14 cellular contexts compared by ENCODE assay signal in genomic region chr20:50332491-50332980, GRCh38.
"Had no signal": no experiment of that assay in that cellular context is flagged by ENCODE, and none has a peak within 500 bp of the region (broad histone marks: within the 10 kb centered on the region; RNA-seq: fewer than 3 reads in every experiment).

No MANE protein-coding gene starts in this region.

- H3K4me3 ChIP-seq: ovary, upper lobe of left lung had no signal

- H3K36me3 ChIP-seq: ovary, upper lobe of left lung had no signal

- H3K4me3 Mint-ChIP-seq: activated CD4-positive, alpha-beta memory T cell treated with anti-CD3 and anti-CD28 coated beads for 36 hours; activated naive CD8-positive, alpha-beta T cell; brain; dendritic cell treated with granulocyte-macrophage colony-stimulating factor and Interleukin-4, amounts not matched to agents 40 ng/mL and 50 ng/mL, for 4 days; immature natural killer cell; natural killer cell treated with Interleukin-12 subunit alpha and Interleukin-12 subunit beta and Interleukin-15 and Interleukin-18, amount 100 ng/mL, for 72 hours; stimulated activated effector memory CD8-positive, alpha-beta T cell treated with anti-CD3 and anti-CD28 coated beads, Interleukin-12 subunit alpha, Interleukin-12 subunit beta, amount 100 ng/mL, for 72 hours had no signal

- H3K36me3 Mint-ChIP-seq: activated CD4-positive, alpha-beta memory T cell treated with anti-CD3 and anti-CD28 coated beads for 36 hours; activated naive CD8-positive, alpha-beta T cell; brain; stimulated activated effector memory CD8-positive, alpha-beta T cell treated with anti-CD3 and anti-CD28 coated beads, Interleukin-12 subunit alpha, Interleukin-12 subunit beta, amount 100 ng/mL, for 72 hours had no signal

- H3K9me3 ChIP-seq: ovary, upper lobe of left lung had no signal

- H3K27ac ChIP-seq: ovary had no signal

- H3K27ac Mint-ChIP-seq: activated CD4-positive, alpha-beta memory T cell treated with anti-CD3 and anti-CD28 coated beads for 36 hours; activated naive CD8-positive, alpha-beta T cell; dendritic cell treated with granulocyte-macrophage colony-stimulating factor and Interleukin-4, amounts not matched to agents 40 ng/mL and 50 ng/mL, for 4 days; stimulated activated effector memory CD8-positive, alpha-beta T cell treated with anti-CD3 and anti-CD28 coated beads, Interleukin-12 subunit alpha, Interleukin-12 subunit beta, amount 100 ng/mL, for 72 hours had no signal

- DNase-seq: activated CD4-positive, alpha-beta memory T cell treated with anti-CD3 and anti-CD28 coated beads for 36 hours; activated CD4-positive, alpha-beta T cell treated with anti-CD3 and anti-CD28 coated beads for 1 hour; activated gamma-delta T cell; activated T-cell treated with anti-CD3 and anti-CD28 coated beads, Interleukin-2, amount 50 U/mL, for 48 hours; amygdala; immature natural killer cell; T-helper 9 cell had no signal

- H3K27me3 ChIP-seq: ovary, upper lobe of left lung had no signal

- ATAC-seq: natural killer cell treated with Interleukin-12 subunit alpha and Interleukin-12 subunit beta and Interleukin-15 and Interleukin-18, amount 100 ng/mL, for 72 hours; stimulated activated effector memory CD8-positive, alpha-beta T cell treated with anti-CD3 and anti-CD28 coated beads, Interleukin-12 subunit alpha, Interleukin-12 subunit beta, amount 100 ng/mL, for 72 hours had no signal
